In genomic region chr6:291148-291696, GRCh38 we compare ENCODE assay signal across 8 cellular contexts. TPM values are rescaled to one million over a fixed set of nuclear protein-coding genes. Genes with fewer than 3 reads are reported as not detected.
DNase-seq lines count a peak whose midpoint lies in the region; ATAC-seq and TF ChIP-seq lines count a peak whose summit lies in the region.

No MANE protein-coding gene starts in this region.

- 35 to 43% methylated on average over 7 to 8 of the region's 8 CpGs for WGBS in transverse colon (ENCODE audit: low coverage in 1 of 2), 2 donors

- no peak for TF ChIP-seq CTCF in transverse colon (IDR thresholded peaks at IDR 0.05)

- H3K27me3 ChIP-seq in transverse colon: no peaks in the 10 kb centered on the region

- H3K4me3 ChIP-seq in transverse colon: peak overlapping the region; percentile 48 to 59 (median 57)

- no peaks in the 10 kb centered on the region for H3K36me3 ChIP-seq in transverse colon

- H3K9me3 ChIP-seq in transverse colon: no peaks in the 10 kb centered on the region

- H3K27ac ChIP-seq in transverse colon: peak overlapping the region; percentile 96 to 98 (median 97)

- in situ Hi-C loops in transverse colon (cut with MboI; ENCODE audit: low pct_ligation_motif_present in 1 of 4, low pct_unique_long_range_greater_than_20kb in 1 of 4, low sequenced_read_pairs in 3 of 4): no loop called here

- ATAC-seq in Right ventricle myocardium superior (ENCODE audit: poor library complexity) (peak; percentile 0), left lobe of liver (peak; percentile 2), GM19452 (IDR thresholded peaks at IDR 0.05; ENCODE audit: unreplicated experiment) (no peak)

- no peak for TF ChIP-seq POLR2A in transverse colon (IDR thresholded peaks at IDR 0.05)

- TF ChIP-seq EP300 in transverse colon (IDR thresholded peaks at IDR 0.05; ENCODE audit: low read depth): no peak

- intact Hi-C loops in Right ventricle myocardium superior (cut with DNase I) (no loop called here), cardiac septum (cut with DNase I) (loop anchor here (5.0 kb wide), 2 partner anchors 41 to 211 kb away; no protein-coding TSS in a partner anchor), transverse colon (cut with DNase I; ENCODE audit: low total_unique reads) (no loop called here)

- DNase-seq in Right ventricle myocardium superior (no peak), cardiac septum (ENCODE audit: low spot score) (no peak), amniotic epithelial cell (ENCODE audit: low read depth) (peak; percentile 42), left lobe of liver (ENCODE audit: low spot score) (no peak), transverse colon (no peak), CD1c-positive myeloid dendritic cell (ENCODE audit: extremely low spot score) (no peak)
- DNase-seq in stimulated activated CD4-positive, alpha-beta T cell treated with anti-CD3 and anti-CD28 coated beads, Interleukin-2, amount 100 ng/mL, for 48 hours: no peak

- H3K4me1 ChIP-seq in transverse colon: peaks cover 2 to 30% (median 16%) of the 10 kb centered on the region in 4 donors

RNA-seq across cellular contexts. Expression of gene DUSP22, which starts 1.1 kb away (rescaled TPM):
- total RNA-seq in Right ventricle myocardium superior (50.5 TPM), cardiac septum (49.2 TPM), left lobe of liver (15.9 TPM), transverse colon (100 to 1,000 TPM in 1 of 4 donors, 10 to 100 TPM in 3; 35.4 to 213 (median 49.5) TPM)
